Comparison of ENCODE assay signal across 11 cellular contexts in the genomic region with DNA sequence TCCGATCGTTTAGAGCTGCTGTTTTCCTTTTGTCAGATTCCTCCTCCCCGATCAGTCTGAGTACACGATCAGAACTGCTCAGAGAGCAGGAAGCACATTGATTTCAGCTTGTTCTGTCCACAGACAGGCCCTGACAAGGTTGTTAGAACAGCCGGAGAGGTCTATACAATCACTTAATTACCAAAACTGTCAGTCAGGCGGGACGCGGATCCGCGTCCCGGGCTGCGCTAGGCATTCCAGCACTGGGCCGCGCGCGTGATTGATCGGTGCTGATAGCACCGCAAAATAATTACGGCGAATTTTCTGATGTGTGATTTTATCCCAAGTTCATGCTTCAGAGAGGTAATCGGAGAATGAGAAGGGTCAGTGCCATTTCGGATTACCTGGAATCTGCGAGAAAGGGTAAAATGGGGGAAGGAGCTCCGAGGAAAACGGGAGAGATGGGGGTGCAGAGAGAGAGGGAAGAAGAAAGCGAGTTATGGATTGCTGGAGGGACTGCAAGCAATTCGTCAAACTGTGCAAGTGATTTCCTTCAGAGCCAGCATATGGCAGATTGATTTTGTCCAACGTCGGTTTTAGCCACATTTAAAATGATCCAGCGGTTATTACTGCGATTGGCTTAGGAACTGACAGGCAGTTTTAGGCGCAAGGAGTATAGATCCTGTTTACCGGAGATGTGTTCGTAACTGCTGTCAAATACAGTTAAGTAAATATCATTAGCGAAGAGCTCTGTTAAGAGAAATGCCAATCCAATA. TPM values are rescaled to one million over a fixed set of nuclear protein-coding genes. Genes with fewer than 3 reads are reported as not detected.
DNase-seq lines count a peak whose midpoint lies in the region; ATAC-seq and TF ChIP-seq lines count a peak whose summit lies in the region.
"Had no signal": no experiment of that assay in that cellular context is flagged by ENCODE, and none has a peak within 500 bp of the region (broad histone marks: within the 10 kb centered on the region; RNA-seq: fewer than 3 reads in every experiment).

No MANE protein-coding gene starts in this region.

- DNase-seq in G401 (ENCODE audit: low spot score) (peak; percentile 32), WERI-Rb-1 (no peak), fibroblast of the aortic adventitia (ENCODE audit: low read depth) (peak; percentile 13), trophoblast cell (no peak), NOMO-1 (lab: John Stamatoyannopoulos, UW; ENCODE audit: unreplicated experiment in 2 of 2) (no peak), NCI-H2196 treated with DMSO at 0.1 percent for 48 hours (lab: John Stamatoyannopoulos, UW; ENCODE audit: unreplicated experiment) (no peak), NCI-H1092 (lab: John Stamatoyannopoulos, UW) (no peak)
- DNase-seq: Peyer's patch; stimulated activated CD4-positive, alpha-beta T cell treated with anti-CD3 and anti-CD28 coated beads, Interleukin-12 subunit alpha, Interleukin-12 subunit beta, amount 100 ng/mL, for 4 hours had no signal

- H4K12ac ChIP-seq in trophoblast cell (ENCODE audit: low read depth, low read length) = no peak overlapping the region

- H3K36me3 ChIP-seq in WERI-Rb-1 (no peaks in the 10 kb centered on the region), trophoblast cell (ENCODE audit: control insufficient read depth in 1 of 2, insufficient read depth in 2 of 2, low read length in 2 of 2) (no peaks in the 10 kb centered on the region)
- H3K36me3 ChIP-seq: Peyer's patch had no signal

- H2BK120ac ChIP-seq in trophoblast cell (ENCODE audit: insufficient read depth, low read length, poor library complexity) = no peak overlapping the region

- TF ChIP-seq CTCF in WERI-Rb-1 (IDR thresholded peaks at IDR 0.05; ENCODE audit: low read depth, low read length) (no peak), fibroblast of the aortic adventitia (IDR thresholded peaks at IDR 0.05; ENCODE audit: insufficient read depth, low read length) (no peak)

- H3K4ac ChIP-seq in trophoblast cell (ENCODE audit: low read depth, low read length) = no peak overlapping the region

- H3K18ac ChIP-seq in trophoblast cell (ENCODE audit: low read length) = no peak overlapping the region

- no peak overlapping the region for H3K23ac ChIP-seq in trophoblast cell (ENCODE audit: low read length)

- H3K27me3 ChIP-seq in WERI-Rb-1 (ENCODE audit: insufficient read depth, low read depth, severe bottlenecking) (peaks cover 5% of the 10 kb centered on the region), trophoblast cell (ENCODE audit: insufficient read depth, low read length) (peaks cover 85% of the 10 kb centered on the region)

- ATAC-seq in GM21390 (IDR thresholded peaks at IDR 0.05; ENCODE audit: unreplicated experiment) = no peak

- no peak overlapping the region for H2BK12ac ChIP-seq in trophoblast cell (ENCODE audit: low read length)

- H3K27ac ChIP-seq in WERI-Rb-1 = no peak overlapping the region
- H3K27ac ChIP-seq in trophoblast cell (ENCODE audit: low read depth, low read length) = no peak overlapping the region
- H3K27ac ChIP-seq: Peyer's patch had no signal

- no peak overlapping the region for H4K8ac ChIP-seq in trophoblast cell (ENCODE audit: low read depth, low read length)

- no peak overlapping the region for H2BK5ac ChIP-seq in trophoblast cell (ENCODE audit: low read depth, low read length, poor library complexity)

- in situ Hi-C loops in G401 (cut with HindIII; ENCODE audit: low sequenced_read_pairs) = no loop called here

- H3K4me1 ChIP-seq in trophoblast cell (ENCODE audit: control insufficient read depth in 1 of 2, insufficient read depth in 2 of 2, low read length in 2 of 2) = peaks cover 26 to 30% of the 10 kb centered on the region in 2 experiments

- WGBS in trophoblast cell (ENCODE audit: extremely low coverage, insufficient coverage, insufficient read length) = no CpG with 5 or more reads among the region's 35 CpGs

- H3K79me2 ChIP-seq in trophoblast cell (ENCODE audit: control insufficient read depth, insufficient read depth, low read length, poor library complexity) = no peaks in the 10 kb centered on the region

- no peak overlapping the region for H3K9ac ChIP-seq in trophoblast cell (ENCODE audit: low read length)

- H3K4me3 ChIP-seq in WERI-Rb-1 (ENCODE audit: low read depth, low read length) (peak overlapping the region; percentile 53), fibroblast of the aortic adventitia (ENCODE audit: low read depth, low read length) (peak overlapping the region; percentile 17), trophoblast cell (ENCODE audit: low read depth, low read length) (no peak overlapping the region)

- H3K4me2 ChIP-seq in trophoblast cell (ENCODE audit: low read length) = peak overlapping the region; percentile 53

- H4K91ac ChIP-seq in trophoblast cell (ENCODE audit: low read depth, low read length) = no peak overlapping the region

- H2AFZ ChIP-seq in trophoblast cell (ENCODE audit: insufficient read depth, low read length, poor library complexity) = no peak overlapping the region

- no peak overlapping the region for H2AK5ac ChIP-seq in trophoblast cell (ENCODE audit: low read length)

- H3K79me1 ChIP-seq in trophoblast cell (ENCODE audit: low read length) = no peaks in the 10 kb centered on the region

- H3K14ac ChIP-seq in trophoblast cell (ENCODE audit: low read length) = no peak overlapping the region

- H3K9me3 ChIP-seq in WERI-Rb-1 (ENCODE audit: severe bottlenecking) (no peaks in the 10 kb centered on the region), trophoblast cell (ENCODE audit: insufficient read depth, low read depth, low read length) (peaks cover 2% of the 10 kb centered on the region)

RNA-seq across cellular contexts. Expression of a gene that starts 9.0 kb away (rescaled TPM):
- 0.06 and 0.07 TPM in 2 replicates for total RNA-seq in G401 (2014; rRNA removed; shearing (Covaris generic))
- not detected in 2 replicates for total RNA-seq in fibroblast of the aortic adventitia (ENCODE audit: low replicate concordance)
- polyA plus RNA-seq in trophoblast cell (2013) = not detected in 2 replicates
- total RNA-seq: glomerular endothelial cell, Peyer's patch had no signal

Comparison
In these comparisons a context has a peak if more than half of its experiments do, and no peak if none do; other contexts are left out.
1. DNase-seq: peak in G401 (single experiment) and fibroblast of the aortic adventitia (single experiment); none in WERI-Rb-1 (single experiment), trophoblast cell (0 of 2), NOMO-1 (0 of 2), NCI-H2196 treated with DMSO at 0.1 percent for 48 hours (single experiment) and NCI-H1092 (single experiment).